Comparison of ENCODE assay signal across 1 cellular context in genomic region chr3:188153949-188154757, GRCh38.
TF ChIP-seq lines count a peak whose summit lies in the region.

Gene LPP, plus strand, starts transcription at chr3:188154157. Its CDS starts 251,964 bp downstream, at chr3:188406121.

TF ChIP-seq in HEK293, 187 proteins besides CTCF, POLR2A, EP300 and RAD21 (continued from another document):
- TF ChIP-seq, protein P1, sequence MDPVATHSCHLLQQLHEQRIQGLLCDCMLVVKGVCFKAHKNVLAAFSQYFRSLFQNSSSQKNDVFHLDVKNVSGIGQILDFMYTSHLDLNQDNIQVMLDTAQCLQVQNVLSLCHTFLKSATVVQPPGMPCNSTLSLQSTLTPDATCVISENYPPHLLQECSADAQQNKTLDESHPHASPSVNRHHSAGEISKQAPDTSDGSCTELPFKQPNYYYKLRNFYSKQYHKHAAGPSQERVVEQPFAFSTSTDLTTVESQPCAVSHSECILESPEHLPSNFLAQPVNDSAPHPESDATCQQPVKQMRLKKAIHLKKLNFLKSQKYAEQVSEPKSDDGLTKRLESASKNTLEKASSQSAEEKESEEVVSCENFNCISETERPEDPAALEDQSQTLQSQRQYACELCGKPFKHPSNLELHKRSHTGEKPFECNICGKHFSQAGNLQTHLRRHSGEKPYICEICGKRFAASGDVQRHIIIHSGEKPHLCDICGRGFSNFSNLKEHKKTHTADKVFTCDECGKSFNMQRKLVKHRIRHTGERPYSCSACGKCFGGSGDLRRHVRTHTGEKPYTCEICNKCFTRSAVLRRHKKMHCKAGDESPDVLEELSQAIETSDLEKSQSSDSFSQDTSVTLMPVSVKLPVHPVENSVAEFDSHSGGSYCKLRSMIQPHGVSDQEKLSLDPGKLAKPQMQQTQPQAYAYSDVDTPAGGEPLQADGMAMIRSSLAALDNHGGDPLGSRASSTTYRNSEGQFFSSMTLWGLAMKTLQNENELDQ (tag by site-specific recombination; IDR thresholded peaks at IDR 0.05; ENCODE audit: low read depth): no peak
- TF ChIP-seq, protein P2, sequence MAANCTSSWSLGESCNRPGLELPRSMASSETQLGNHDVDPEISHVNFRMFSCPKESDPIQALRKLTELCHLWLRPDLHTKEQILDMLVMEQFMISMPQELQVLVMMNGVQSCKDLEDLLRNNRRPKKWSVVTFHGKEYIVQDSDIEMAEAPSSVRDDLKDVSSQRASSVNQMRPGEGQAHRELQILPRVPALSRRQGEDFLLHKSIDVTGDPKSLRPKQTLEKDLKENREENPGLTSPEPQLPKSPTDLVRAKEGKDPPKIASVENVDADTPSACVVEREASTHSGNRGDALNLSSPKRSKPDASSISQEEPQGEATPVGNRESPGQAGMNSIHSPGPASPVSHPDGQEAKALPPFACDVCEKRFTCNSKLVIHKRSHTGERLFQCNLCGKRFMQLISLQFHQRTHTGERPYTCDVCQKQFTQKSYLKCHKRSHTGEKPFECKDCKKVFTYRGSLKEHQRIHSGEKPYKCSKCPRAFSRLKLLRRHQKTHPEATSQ (tag by site-specific recombination; IDR thresholded peaks at IDR 0.05): 0 out of 2 replicates have a peak, but pooled peaks have one; percentile 18
- TF ChIP-seq ZNF146 (tag by site-specific recombination; IDR thresholded peaks at IDR 0.05) (no peak), ZNF654 (tag by site-specific recombination; IDR thresholded peaks at IDR 0.05; ENCODE audit: low read depth) (no peak), ZNF629 (tag by site-specific recombination; IDR thresholded peaks at IDR 0.05) (no peak), OSR2 (tag by site-specific recombination; IDR thresholded peaks at IDR 0.05) (no peak), ZNF692 (tag by site-specific recombination; IDR thresholded peaks at IDR 0.05) (0 out of 2 replicates have a peak, but pooled peaks have one; percentile 12), ZNF747 (tag by site-specific recombination; IDR thresholded peaks at IDR 0.05) (no peak), ZNF549 (tag by site-specific recombination; IDR thresholded peaks at IDR 0.05) (no peak), ZNF18 (tag by site-specific recombination; IDR thresholded peaks at IDR 0.05) (no peak), ZSCAN23 (tag by site-specific recombination; IDR thresholded peaks at IDR 0.05) (no peak), ZNF174 (tag by site-specific recombination; IDR thresholded peaks at IDR 0.05) (no peak), ZNF302 (tag by site-specific recombination; IDR thresholded peaks at IDR 0.05; ENCODE audit: low read depth) (no peak), ZNF514 (tag by site-specific recombination; IDR thresholded peaks at IDR 0.05) (no peak), ZNF513 (tag by site-specific recombination; IDR thresholded peaks at IDR 0.05) (no peak), ZNF645 (tag by site-specific recombination; IDR thresholded peaks at IDR 0.05) (no peak), ZNF157 (tag by site-specific recombination; IDR thresholded peaks at IDR 0.05) (no peak), ZNF449 (tag by site-specific recombination; IDR thresholded peaks at IDR 0.05) (no peak), ZNF366 (tag by site-specific recombination; conservative IDR thresholded peaks at IDR 0.05) (no peak), ZNF223 (tag by site-specific recombination; IDR thresholded peaks at IDR 0.05) (no peak), ZNF433 (tag by site-specific recombination; IDR thresholded peaks at IDR 0.05; ENCODE audit: low read depth) (no peak), WT1 (tag by site-specific recombination; IDR thresholded peaks at IDR 0.05) (no peak), GLIS2 (tag by site-specific recombination; IDR thresholded peaks at IDR 0.05) (peak; percentile 79), ZNF677 (tag by site-specific recombination; IDR thresholded peaks at IDR 0.05) (no peak), ZNF16 (tag by site-specific recombination; IDR thresholded peaks at IDR 0.05; ENCODE audit: low read depth) (no peak), MZF1 (tag by site-specific recombination; IDR thresholded peaks at IDR 0.05; ENCODE audit: borderline replicate concordance) (no peak), MYNN (tag by site-specific recombination; IDR thresholded peaks at IDR 0.05; ENCODE audit: borderline replicate concordance) (no peak), ZNF10 (tag by site-specific recombination; IDR thresholded peaks at IDR 0.05) (no peak), INSM2 (tag by site-specific recombination; IDR thresholded peaks at IDR 0.05) (no peak), KLF10 (tag by site-specific recombination; IDR thresholded peaks at IDR 0.05) (0 out of 2 replicates have a peak, but pooled peaks have one; percentile 11), ZBTB21 (tag by site-specific recombination; IDR thresholded peaks at IDR 0.05) (no peak), ZNF76 (tag by site-specific recombination; IDR thresholded peaks at IDR 0.05; ENCODE audit: borderline replicate concordance, low read depth) (no peak), ZNF785 (tag by site-specific recombination; IDR thresholded peaks at IDR 0.05) (no peak), KLF9 (tag by site-specific recombination; IDR thresholded peaks at IDR 0.05; ENCODE audit: low read depth) (peak; percentile 91), ZNF626 (tag by site-specific recombination; IDR thresholded peaks at IDR 0.05) (no peak), ZNF623 (tag by site-specific recombination; IDR thresholded peaks at IDR 0.05) (no peak), ZNF335 (tag by site-specific recombination; conservative IDR thresholded peaks at IDR 0.05) (no peak), ZNF600 (tag by site-specific recombination; IDR thresholded peaks at IDR 0.05) (0 out of 2 replicates have a peak, but pooled peaks have one; percentile 19), ZNF792 (tag by site-specific recombination; IDR thresholded peaks at IDR 0.05) (no peak), MEIS1 (CRISPR knock-in tag; IDR thresholded peaks at IDR 0.05; ENCODE audit: borderline replicate concordance) (no peak)
- TF ChIP-seq, protein P3, sequence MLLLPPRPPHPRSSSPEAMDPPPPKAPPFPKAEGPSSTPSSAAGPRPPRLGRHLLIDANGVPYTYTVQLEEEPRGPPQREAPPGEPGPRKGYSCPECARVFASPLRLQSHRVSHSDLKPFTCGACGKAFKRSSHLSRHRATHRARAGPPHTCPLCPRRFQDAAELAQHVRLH (tag by site-specific recombination; IDR thresholded peaks at IDR 0.05): no peak
- TF ChIP-seq, protein P4, sequence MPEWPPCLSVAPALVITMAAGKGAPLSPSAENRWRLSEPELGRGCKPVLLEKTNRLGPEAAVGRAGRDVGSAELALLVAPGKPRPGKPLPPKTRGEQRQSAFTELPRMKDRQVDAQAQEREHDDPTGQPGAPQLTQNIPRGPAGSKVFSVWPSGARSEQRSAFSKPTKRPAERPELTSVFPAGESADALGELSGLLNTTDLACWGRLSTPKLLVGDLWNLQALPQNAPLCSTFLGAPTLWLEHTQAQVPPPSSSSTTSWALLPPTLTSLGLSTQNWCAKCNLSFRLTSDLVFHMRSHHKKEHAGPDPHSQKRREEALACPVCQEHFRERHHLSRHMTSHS (tag by site-specific recombination; IDR thresholded peaks at IDR 0.05): no peak
- TF ChIP-seq, protein P5, sequence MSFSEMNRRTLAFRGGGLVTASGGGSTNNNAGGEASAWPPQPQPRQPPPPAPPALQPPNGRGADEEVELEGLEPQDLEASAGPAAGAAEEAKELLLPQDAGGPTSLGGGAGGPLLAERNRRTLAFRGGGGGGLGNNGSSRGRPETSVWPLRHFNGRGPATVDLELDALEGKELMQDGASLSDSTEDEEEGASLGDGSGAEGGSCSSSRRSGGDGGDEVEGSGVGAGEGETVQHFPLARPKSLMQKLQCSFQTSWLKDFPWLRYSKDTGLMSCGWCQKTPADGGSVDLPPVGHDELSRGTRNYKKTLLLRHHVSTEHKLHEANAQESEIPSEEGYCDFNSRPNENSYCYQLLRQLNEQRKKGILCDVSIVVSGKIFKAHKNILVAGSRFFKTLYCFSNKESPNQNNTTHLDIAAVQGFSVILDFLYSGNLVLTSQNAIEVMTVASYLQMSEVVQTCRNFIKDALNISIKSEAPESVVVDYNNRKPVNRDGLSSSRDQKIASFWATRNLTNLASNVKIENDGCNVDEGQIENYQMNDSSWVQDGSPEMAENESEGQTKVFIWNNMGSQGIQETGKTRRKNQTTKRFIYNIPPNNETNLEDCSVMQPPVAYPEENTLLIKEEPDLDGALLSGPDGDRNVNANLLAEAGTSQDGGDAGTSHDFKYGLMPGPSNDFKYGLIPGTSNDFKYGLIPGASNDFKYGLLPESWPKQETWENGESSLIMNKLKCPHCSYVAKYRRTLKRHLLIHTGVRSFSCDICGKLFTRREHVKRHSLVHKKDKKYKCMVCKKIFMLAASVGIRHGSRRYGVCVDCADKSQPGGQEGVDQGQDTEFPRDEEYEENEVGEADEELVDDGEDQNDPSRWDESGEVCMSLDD (tag by site-specific recombination; IDR thresholded peaks at IDR 0.05): 0 out of 2 replicates have a peak, but pooled peaks have one; percentile 32
- TF ChIP-seq, protein P6, sequence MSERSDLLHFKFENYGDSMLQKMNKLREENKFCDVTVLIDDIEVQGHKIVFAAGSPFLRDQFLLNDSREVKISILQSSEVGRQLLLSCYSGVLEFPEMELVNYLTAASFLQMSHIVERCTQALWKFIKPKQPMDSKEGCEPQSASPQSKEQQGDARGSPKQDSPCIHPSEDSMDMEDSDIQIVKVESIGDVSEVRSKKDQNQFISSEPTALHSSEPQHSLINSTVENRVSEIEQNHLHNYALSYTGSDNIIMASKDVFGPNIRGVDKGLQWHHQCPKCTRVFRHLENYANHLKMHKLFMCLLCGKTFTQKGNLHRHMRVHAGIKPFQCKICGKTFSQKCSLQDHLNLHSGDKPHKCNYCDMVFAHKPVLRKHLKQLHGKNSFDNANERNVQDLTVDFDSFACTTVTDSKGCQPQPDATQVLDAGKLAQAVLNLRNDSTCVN (tag by site-specific recombination; optimal IDR thresholded peaks at IDR 0.05): peak; percentile 50
